ENCODE assay signal across 21 cellular contexts in the genomic region with DNA sequence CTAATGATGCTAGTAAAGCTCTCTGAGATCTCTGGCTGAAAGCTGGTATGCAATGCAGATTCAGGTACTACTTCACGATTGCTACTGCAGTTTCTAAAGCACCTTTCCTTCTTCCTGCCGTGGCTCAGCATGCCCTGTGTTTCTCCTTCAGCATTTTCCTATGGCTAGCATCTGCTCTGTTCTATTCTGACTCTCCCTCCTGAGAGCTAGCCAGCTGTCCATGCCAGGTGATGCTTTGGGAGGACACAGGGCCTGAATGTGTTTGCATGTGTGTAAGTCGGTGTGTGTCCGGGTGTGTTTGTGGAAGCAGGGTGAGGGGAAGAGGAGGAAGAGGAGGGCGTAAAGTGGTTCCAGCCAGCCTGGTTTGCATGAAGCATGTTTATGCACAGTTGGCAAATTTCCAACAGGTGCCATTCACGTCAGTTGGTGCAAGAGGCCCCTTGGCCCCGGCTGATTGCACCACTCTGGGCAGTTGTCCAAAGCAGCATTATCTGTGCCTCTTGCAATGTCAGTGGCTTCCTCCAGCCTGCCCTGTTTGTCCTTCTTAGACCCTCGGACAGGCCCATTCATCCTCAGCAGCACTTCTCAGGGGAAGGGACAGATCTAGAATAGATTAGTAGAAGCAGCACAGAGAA.
DNase-seq lines count a peak whose midpoint lies in the region; ATAC-seq, FAIRE-seq and TF ChIP-seq lines count a peak whose summit lies in the region.
"Had no signal": no experiment of that assay in that cellular context is flagged by ENCODE, and none has a peak within 500 bp of the region (broad histone marks: within the 10 kb centered on the region; RNA-seq: fewer than 3 reads in every experiment).

No MANE protein-coding gene starts in this region.

- no peaks in the 10 kb centered on the region for H3K79me2 ChIP-seq in H1 (ENCODE audit: control insufficient read depth in 1 of 2, insufficient read depth in 2 of 2, low read length in 2 of 2)

- H3K23me2 ChIP-seq in H1 (ENCODE audit: low read depth, low read length): no peaks in the 10 kb centered on the region

- no peak overlapping the region for H4K91ac ChIP-seq in H1 (replicated peaks; ENCODE audit: insufficient read length, low read length)

- no peak overlapping the region for H2AFZ ChIP-seq in H1 (ENCODE audit: low read length)

- H2BK15ac ChIP-seq in H1 (ENCODE audit: low read length): no peak overlapping the region; the same call in 1 of the 2 replicates

- no peak overlapping the region for H3K56ac ChIP-seq in H1 (replicated peaks; ENCODE audit: insufficient read length, low read depth, low read length)

- no peaks in the 10 kb centered on the region for H3K9me3 ChIP-seq in H1 (ENCODE audit: insufficient read depth in 2 of 2, low read depth in 1 of 2, low read length in 1 of 2)
- no peaks in the 10 kb centered on the region for H3K9me3 ChIP-seq in transverse colon
- H3K9me3 ChIP-seq in psoas muscle: no peaks in the 10 kb centered on the region
- H3K9me3 ChIP-seq: ascending aorta, MG63, neutrophil, upper lobe of right lung had no signal

- H3K4me1 ChIP-seq in H1 (replicated peaks in 1 of 4; ENCODE audit: control insufficient read depth in 3 of 4, insufficient read depth in 4 of 4, low read length in 3 of 4) (peaks cover 0 to 6% (median 3%) of the 10 kb centered on the region in 4 experiments; a peak in 3 of 7 replicates), transverse colon (no peaks in the 10 kb centered on the region), psoas muscle (no peaks in the 10 kb centered on the region)
- H3K4me1 ChIP-seq: ascending aorta, upper lobe of right lung had no signal

- no peak overlapping the region for H3K9ac ChIP-seq in H1 (replicated peaks in 1 of 4; ENCODE audit: extremely low read depth in 1 of 4, low read depth in 3 of 4, low read length in 3 of 4)

- H3K36me3 ChIP-seq in H1 (ENCODE audit: control insufficient read depth in 2 of 4, insufficient read depth in 4 of 4, low read length in 3 of 4) (no peaks in the 10 kb centered on the region; a peak in 1 of 8 replicates), transverse colon (no peaks in the 10 kb centered on the region), psoas muscle (ENCODE audit: insufficient read depth in 1 of 2, low read depth in 1 of 2) (no peaks in the 10 kb centered on the region)
- H3K36me3 ChIP-seq: ascending aorta, MG63, neutrophil, upper lobe of right lung had no signal

- H3K36me3 Mint-ChIP-seq in activated naive CD4-positive, alpha-beta T cell treated with anti-CD3 and anti-CD28 coated beads, Interleukin-2, amount 50 U/mL, for 72 hours: no peaks in the 10 kb centered on the region

- H4K5ac ChIP-seq in H1 (ENCODE audit: insufficient read length, low read depth, low read length): no peak overlapping the region

- DNase-seq in NCI-H345 (lab: John Stamatoyannopoulos, UW): peak; percentile 31
- DNase-seq in NCI-H345 treated with DMSO at 0.1 percent for 48 hours (lab: John Stamatoyannopoulos, UW; ENCODE audit: unreplicated experiment): no peak
- DNase-seq in NCI-H524 treated with DMSO at 0.1 percent for 48 hours (lab: John Stamatoyannopoulos, UW): peak; percentile 64
- DNase-seq in H1 (ENCODE audit: low read depth in 1 of 2, low spot score in 2 of 2): no peak
- peak; percentile 16 for DNase-seq in transverse colon
- DNase-seq in activated naive CD4-positive, alpha-beta T cell treated with anti-CD3 and anti-CD28 coated beads, Interleukin-2, amount 50 U/mL, for 72 hours (ENCODE audit: low spot score in 2 of 2): no peak
- no peak for DNase-seq in activated CD4-positive, alpha-beta T cell treated with anti-CD3 and anti-CD28 coated beads, Interleukin-2, amount 50 U/mL, for 48 hours
- no peak for DNase-seq in psoas muscle
- DNase-seq: activated CD4-positive, alpha-beta T cell treated with anti-CD3 and anti-CD28 coated beads for 1 hour; activated CD8-positive, alpha-beta memory T cell treated with anti-CD3 and anti-CD28 coated beads, Interleukin-2, amount 50 U/mL, for 48 hours; activated naive CD4-positive, alpha-beta T cell; hypothalamus; left colon; MG63; retina; upper lobe of right lung had no signal

- no peaks in the 10 kb centered on the region for H3K79me1 ChIP-seq in H1 (ENCODE audit: low read depth, low read length)

- FAIRE-seq in H1 (lab: Jason Lieb, UNC): no peak
- FAIRE-seq: A204.1 had no signal

- H3K18ac ChIP-seq in H1 (ENCODE audit: extremely low read depth, low read length): peak overlapping the region; percentile 9; the same call in 1 of the 2 replicates

- TF ChIP-seq CTCF in H1 (IDR thresholded peaks at IDR 0.05; ENCODE audit: control extremely low read depth in 1 of 3, insufficient read depth in 1 of 3, low read depth in 1 of 3, low read length in 3 of 3): no peak
- no peak for TF ChIP-seq CTCF in transverse colon (IDR thresholded peaks at IDR 0.05)
- TF ChIP-seq CTCF in psoas muscle (IDR thresholded peaks at IDR 0.05): no peak

- H3K27me3 ChIP-seq in H1 (replicated peaks in 1 of 4; ENCODE audit: control insufficient read depth in 3 of 4, extremely low read depth in 1 of 4, insufficient read depth in 3 of 4, low read length in 3 of 4) (peaks cover 0 to 2% (median 0%) of the 10 kb centered on the region in 4 experiments; a peak in 4 of 7 replicates), transverse colon (no peaks in the 10 kb centered on the region), psoas muscle (ENCODE audit: insufficient read depth in 3 of 3, low read length in 2 of 3) (peaks cover 0 to 2% (median 0%) of the 10 kb centered on the region in 3 donors)
- H3K27me3 ChIP-seq: ascending aorta, MG63, neutrophil, upper lobe of right lung had no signal

- H3K23ac ChIP-seq in H1 (ENCODE audit: insufficient read length): no peak overlapping the region

- H2BK20ac ChIP-seq in H1 (ENCODE audit: low read length): no peak overlapping the region

- H2AK5ac ChIP-seq in H1 (ENCODE audit: low read depth, low read length): no peak overlapping the region

- H3K14ac ChIP-seq in H1 (ENCODE audit: insufficient read length): no peak overlapping the region

- H4K8ac ChIP-seq in H1 (ENCODE audit: extremely low read depth, insufficient read depth, low read length): no peak overlapping the region

- no peak for TF ChIP-seq RAD21 in H1 (IDR thresholded peaks at IDR 0.05 in 1 of 2, conservative IDR thresholded peaks at IDR 0.05 in 1 of 2; ENCODE audit: low read depth in 2 of 2, low read length in 2 of 2)

- no peak overlapping the region for H3K27ac Mint-ChIP-seq in activated naive CD4-positive, alpha-beta T cell treated with anti-CD3 and anti-CD28 coated beads, Interleukin-2, amount 50 U/mL, for 72 hours
- H3K27ac Mint-ChIP-seq: stimulated activated naive CD8-positive, alpha-beta T cell treated with anti-CD3 and anti-CD28 coated beads, Interleukin-15, Interleukin-2, amounts not matched to agents 100 ng/mL and 50 ng/mL, for 24 hours had no signal

- POLR2A ChIA-PET in H1 (lab: Charles Lee; ENCODE audit: partially characterized antibody): interaction anchor here (1.5 kb wide), 1 partner anchor 51 kb away, joined by 3 read pairs; no protein-coding TSS in a partner anchor

- H3K4me2 ChIP-seq in H1 (ENCODE audit: insufficient read depth in 1 of 2, low read depth in 2 of 2, low read length in 2 of 2): no peak overlapping the region

- ATAC-seq in activated naive CD4-positive, alpha-beta T cell treated with anti-CD3 and anti-CD28 coated beads, Interleukin-2, amount 50 U/mL, for 72 hours: no peak
- no peak for ATAC-seq in psoas muscle
- ATAC-seq: left colon, upper lobe of right lung had no signal

- H4K20me1 ChIP-seq in H1 (replicated peaks in 1 of 2; ENCODE audit: control insufficient read depth in 1 of 2, insufficient read depth in 2 of 2, low read length in 2 of 2): peaks cover 0 to 3% of the 10 kb centered on the region in 2 experiments

- CTCF ChIA-PET in H1 (lab: Charles Lee; ENCODE audit: partially characterized antibody): interaction anchor here (0.9 kb wide), 1 partner anchor 76 kb away, joined by 3 read pairs; no protein-coding TSS in a partner anchor

- WGBS in H1 (ENCODE audit: extremely low coverage in 1 of 2, insufficient coverage in 1 of 2, insufficient read length in 1 of 2, insufficient replicate concordance in 2 of 2, low coverage in 1 of 2, low lambda C conversion rate in 2 of 2, missing lambda C conversion rate in 1 of 2), 2 experiments: 84% methylated on average over 8 of the region's 8 CpGs; no CpG with 5 or more reads in 1 of the 2 experiments
- whole genome bisulfite sequencing in transverse colon (ENCODE audit: low coverage in 1 of 2), 2 donors: 55 to 56% methylated on average over 2 to 8 of the region's 8 CpGs
- 60 to 70% (median 62%) methylated on average over 8 of the region's 8 CpGs for WGBS in psoas muscle, 3 donors

- TF ChIP-seq EP300 in H1 (IDR thresholded peaks at IDR 0.05; ENCODE audit: borderline replicate concordance in 1 of 2, low read depth in 2 of 2, low read length in 2 of 2) (no peak), transverse colon (IDR thresholded peaks at IDR 0.05; ENCODE audit: low read depth) (no peak)

- TF ChIP-seq POLR2A in H1 (IDR thresholded peaks at IDR 0.05; ENCODE audit: control extremely low read depth in 1 of 2, low read depth in 2 of 2, low read length in 2 of 2): no peak
- no peak for TF ChIP-seq POLR2A in transverse colon (IDR thresholded peaks at IDR 0.05)

- H3K27ac ChIP-seq in H1 (ENCODE audit: low read depth, low read length) (no peak overlapping the region), transverse colon (no peak overlapping the region), psoas muscle (no peak overlapping the region)
- H3K27ac ChIP-seq: ascending aorta, C4-2B, neutrophil, upper lobe of right lung had no signal

- no peaks in the 10 kb centered on the region for H3K9me3 Mint-ChIP-seq in activated naive CD4-positive, alpha-beta T cell treated with anti-CD3 and anti-CD28 coated beads, Interleukin-2, amount 50 U/mL, for 72 hours
- H3K9me3 Mint-ChIP-seq: stimulated activated naive CD8-positive, alpha-beta T cell treated with anti-CD3 and anti-CD28 coated beads, Interleukin-15, Interleukin-2, amounts not matched to agents 100 ng/mL and 50 ng/mL, for 24 hours had no signal

- intact Hi-C loops in transverse colon (cut with DNase I; ENCODE audit: low total_unique reads) (no loop called here), psoas muscle (cut with DNase I) (no loop called here)

- no peak overlapping the region for H3K4ac ChIP-seq in H1 (replicated peaks; ENCODE audit: insufficient read length, low read depth, low read length)

- no peak overlapping the region for H2BK12ac ChIP-seq in H1 (ENCODE audit: low read depth, low read length)

- no peak overlapping the region for H2BK120ac ChIP-seq in H1 (replicated peaks; ENCODE audit: low read depth, low read length)

- no peak overlapping the region for H3K4me3 ChIP-seq in H1 (ENCODE audit: extremely low read depth in 1 of 4, insufficient read depth in 2 of 4, low read depth in 3 of 4, low read length in 4 of 4)
- no peak overlapping the region for H3K4me3 ChIP-seq in transverse colon
- H3K4me3 ChIP-seq in psoas muscle: no peak overlapping the region
- H3K4me3 ChIP-seq: ascending aorta, MG63, upper lobe of right lung had no signal

- in situ Hi-C loops in transverse colon (cut with MboI; ENCODE audit: low pct_ligation_motif_present in 1 of 4, low pct_unique_long_range_greater_than_20kb in 1 of 4, low sequenced_read_pairs in 3 of 4): no loop called here

- H2BK5ac ChIP-seq in H1 (ENCODE audit: low read depth, low read length): no peak overlapping the region

TF ChIP-seq in H1, 55 proteins besides CTCF, POLR2A, EP300 and RAD21 (continues in another document):
- no peak for TF ChIP-seq NANOG (IDR thresholded peaks at IDR 0.05; ENCODE audit: insufficient read depth, low read depth, low read length, poor library complexity, severe bottlenecking)

Comparison
In these comparisons a context has a peak if more than half of its experiments do, and no peak if none do; other contexts are left out.
1. DNase-seq: peak in NCI-H345 (single experiment), NCI-H524 treated with DMSO at 0.1 percent for 48 hours (single experiment) and transverse colon (single experiment); none in NCI-H345 treated with DMSO at 0.1 percent for 48 hours (single experiment), H1 (0 of 2), activated naive CD4-positive, alpha-beta T cell treated with anti-CD3 and anti-CD28 coated beads, Interleukin-2, amount 50 U/mL, for 72 hours (0 of 2), activated CD4-positive, alpha-beta T cell treated with anti-CD3 and anti-CD28 coated beads, Interleukin-2, amount 50 U/mL, for 48 hours (0 of 2) and psoas muscle (0 of 2).